10 cellular contexts compared by ENCODE assay signal in the genomic region with DNA sequence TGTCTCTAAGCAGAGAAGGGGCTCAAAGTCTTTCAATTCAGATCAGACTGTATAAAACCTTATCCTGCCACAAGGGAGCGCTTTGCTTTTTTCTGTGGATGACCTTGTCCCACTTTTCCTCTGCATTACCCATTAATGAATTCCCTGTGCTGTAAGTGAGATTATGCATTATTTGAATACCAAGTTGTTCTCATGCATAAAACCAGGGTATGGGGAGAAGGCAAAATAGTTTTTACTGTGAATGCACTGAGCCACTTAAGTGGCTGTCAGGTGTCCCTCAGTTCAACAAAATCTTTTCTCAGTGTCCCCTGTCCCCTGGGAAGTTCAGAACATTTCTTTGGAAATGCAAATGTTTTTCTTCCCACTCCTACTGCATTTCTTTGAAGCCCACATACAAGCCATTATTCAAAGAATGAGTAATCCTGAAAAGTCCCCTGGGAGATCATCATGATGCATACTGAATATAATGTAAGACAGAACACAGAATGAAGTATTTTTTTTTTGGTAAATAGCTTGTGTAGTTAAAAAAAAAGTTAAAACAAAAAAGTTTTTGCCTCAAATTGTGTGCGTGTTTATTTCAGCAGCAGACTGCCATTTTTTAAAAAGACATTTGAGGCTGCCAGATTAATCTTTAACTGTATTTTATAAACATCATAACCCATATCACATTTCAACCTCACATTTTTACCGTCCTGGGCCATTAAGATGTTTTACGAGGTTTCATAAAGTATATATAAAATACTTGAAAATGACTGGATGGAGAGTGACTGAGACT.
DNase-seq lines count a peak whose midpoint lies in the region; ATAC-seq and TF ChIP-seq lines count a peak whose summit lies in the region.
"Had no signal": no experiment of that assay in that cellular context is flagged by ENCODE, and none has a peak within 500 bp of the region (broad histone marks: within the 10 kb centered on the region; RNA-seq: fewer than 3 reads in every experiment).

No MANE protein-coding gene starts in this region.

- H3K36me3 ChIP-seq in NT2/D1 (ENCODE audit: insufficient read depth, insufficient read length, low read length), result no peaks in the 10 kb centered on the region

- peaks cover 12% of the 10 kb centered on the region for H3K9me3 Mint-ChIP-seq in activated CD8-positive, alpha-beta T cell treated with anti-CD3 and anti-CD28 coated beads for 36 hours
- peaks cover 27% of the 10 kb centered on the region for H3K9me3 Mint-ChIP-seq in activated T-helper 2 cell treated with anti-CD3 and anti-CD28 coated beads, Interferon-gamma antibody, Interleukin-2, Interleukin-4, amounts not matched to agents 10 μg/mL and 5 μg/mL and 100 μg/mL, durations not matched to agents 14 hours and 24 hours and 36 hours

- no peaks in the 10 kb centered on the region for H3K27me3 Mint-ChIP-seq in activated CD8-positive, alpha-beta T cell treated with anti-CD3 and anti-CD28 coated beads for 36 hours
- H3K27me3 Mint-ChIP-seq in activated T-helper 2 cell treated with anti-CD3 and anti-CD28 coated beads, Interferon-gamma antibody, Interleukin-2, Interleukin-4, amounts not matched to agents 10 μg/mL and 5 μg/mL and 100 μg/mL, durations not matched to agents 14 hours and 24 hours and 36 hours (ENCODE audit: low read depth), result no peaks in the 10 kb centered on the region
- H3K27me3 Mint-ChIP-seq: B cell had no signal

- H3K27me3 ChIP-seq in NT2/D1 (ENCODE audit: insufficient read depth, insufficient read length), result no peaks in the 10 kb centered on the region

- no peak overlapping the region for H3K9ac ChIP-seq in NT2/D1 (ENCODE audit: insufficient read length, low read depth)

- no peaks in the 10 kb centered on the region for H3K4me1 ChIP-seq in NT2/D1 (ENCODE audit: insufficient read depth, insufficient read length)

- ATAC-seq in GM19455 (IDR thresholded peaks at IDR 0.05; ENCODE audit: unreplicated experiment), result no peak
- ATAC-seq in activated CD8-positive, alpha-beta T cell treated with anti-CD3 and anti-CD28 coated beads for 36 hours, result no peak

- no peaks in the 10 kb centered on the region for H3K9me3 ChIP-seq in NT2/D1 (ENCODE audit: insufficient read depth, low read length)

- intact Hi-C loops in activated CD8-positive, alpha-beta T cell treated with anti-CD3 and anti-CD28 coated beads for 36 hours (cut with micrococcal nuclease), result no loop called here
- intact Hi-C loops in activated T-helper 2 cell treated with anti-CD3 and anti-CD28 coated beads, Interferon-gamma antibody, Interleukin-2, Interleukin-4, amounts not matched to agents 10 μg/mL and 5 μg/mL and 100 μg/mL, durations not matched to agents 14 hours and 24 hours and 36 hours (cut with micrococcal nuclease), result no loop called here

- H3K36me3 Mint-ChIP-seq in activated CD8-positive, alpha-beta T cell treated with anti-CD3 and anti-CD28 coated beads for 36 hours (ENCODE audit: low read depth), result no peaks in the 10 kb centered on the region
- H3K36me3 Mint-ChIP-seq in activated T-helper 2 cell treated with anti-CD3 and anti-CD28 coated beads, Interferon-gamma antibody, Interleukin-2, Interleukin-4, amounts not matched to agents 10 μg/mL and 5 μg/mL and 100 μg/mL, durations not matched to agents 14 hours and 24 hours and 36 hours (ENCODE audit: low read depth), result no peaks in the 10 kb centered on the region

- H3K4me1 Mint-ChIP-seq in activated CD8-positive, alpha-beta T cell treated with anti-CD3 and anti-CD28 coated beads for 36 hours (ENCODE audit: low read depth), result no peaks in the 10 kb centered on the region
- no peaks in the 10 kb centered on the region for H3K4me1 Mint-ChIP-seq in activated T-helper 2 cell treated with anti-CD3 and anti-CD28 coated beads, Interferon-gamma antibody, Interleukin-2, Interleukin-4, amounts not matched to agents 10 μg/mL and 5 μg/mL and 100 μg/mL, durations not matched to agents 14 hours and 24 hours and 36 hours (ENCODE audit: low read depth)
- H3K4me1 Mint-ChIP-seq: B cell had no signal

- DNase-seq in NCI-H2081 (lab: John Stamatoyannopoulos, UW) (peak; percentile 20 to 27), NCI-H2081 treated with DMSO at 0.1 percent for 48 hours (lab: John Stamatoyannopoulos, UW) (no peak), NT2/D1 (ENCODE audit: low read depth, low spot score) (peak; percentile 66), foreskin fibroblast (peak; percentile 30 to 59), stromal cell of bone marrow (ENCODE audit: low read depth) (peak; percentile 68)
- no peak for DNase-seq in activated CD8-positive, alpha-beta T cell treated with anti-CD3 and anti-CD28 coated beads for 36 hours
- DNase-seq in activated T-helper 2 cell treated with anti-CD3 and anti-CD28 coated beads, Interferon-gamma antibody, Interleukin-2, Interleukin-4, amounts not matched to agents 10 μg/mL and 5 μg/mL and 100 μg/mL, durations not matched to agents 14 hours and 24 hours and 36 hours (ENCODE audit: low spot score), result no peak
- DNase-seq: activated CD8-positive, alpha-beta memory T cell treated with anti-CD3 and anti-CD28 coated beads, Interleukin-2, amount 50 U/mL, for 4 hours had no signal

- no peak overlapping the region for H3K4me3 Mint-ChIP-seq in activated CD8-positive, alpha-beta T cell treated with anti-CD3 and anti-CD28 coated beads for 36 hours
- H3K4me3 Mint-ChIP-seq in activated T-helper 2 cell treated with anti-CD3 and anti-CD28 coated beads, Interferon-gamma antibody, Interleukin-2, Interleukin-4, amounts not matched to agents 10 μg/mL and 5 μg/mL and 100 μg/mL, durations not matched to agents 14 hours and 24 hours and 36 hours (ENCODE audit: low read depth), result no peak overlapping the region
- H3K4me3 Mint-ChIP-seq: B cell had no signal

- H3K27ac Mint-ChIP-seq in activated CD8-positive, alpha-beta T cell treated with anti-CD3 and anti-CD28 coated beads for 36 hours, result no peak overlapping the region
- H3K27ac Mint-ChIP-seq in activated T-helper 2 cell treated with anti-CD3 and anti-CD28 coated beads, Interferon-gamma antibody, Interleukin-2, Interleukin-4, amounts not matched to agents 10 μg/mL and 5 μg/mL and 100 μg/mL, durations not matched to agents 14 hours and 24 hours and 36 hours, result no peak overlapping the region
- H3K27ac Mint-ChIP-seq: B cell had no signal

- H3K4me3 ChIP-seq in NT2/D1 (ENCODE audit: insufficient read length, low read depth) (no peak overlapping the region), foreskin fibroblast (ENCODE audit: low read depth in 1 of 2, low read length in 2 of 2) (no peak overlapping the region)

- CTCF ChIA-PET in activated CD8-positive, alpha-beta T cell treated with anti-CD3 and anti-CD28 coated beads for 36 hours (lab: Charles Lee), result no interaction called here

- no peak for TF ChIP-seq CTCF in foreskin fibroblast (IDR thresholded peaks at IDR 0.05; ENCODE audit: low read depth, low read length)
- TF ChIP-seq CTCF in activated CD8-positive, alpha-beta T cell treated with anti-CD3 and anti-CD28 coated beads for 36 hours (IDR thresholded peaks at IDR 0.05), result no peak

- POLR2A ChIA-PET in activated CD8-positive, alpha-beta T cell treated with anti-CD3 and anti-CD28 coated beads for 36 hours (lab: Charles Lee), result no interaction called here

Comparison
In these comparisons a context has a peak if more than half of its experiments do, and no peak if none do; other contexts are left out.
1. DNase-seq: peak in NCI-H2081 (2 of 2), NT2/D1 (single experiment), foreskin fibroblast (2 of 2) and stromal cell of bone marrow (single experiment); none in NCI-H2081 treated with DMSO at 0.1 percent for 48 hours (single experiment), activated CD8-positive, alpha-beta T cell treated with anti-CD3 and anti-CD28 coated beads for 36 hours (single experiment) and activated T-helper 2 cell treated with anti-CD3 and anti-CD28 coated beads, Interferon-gamma antibody, Interleukin-2, Interleukin-4, amounts not matched to agents 10 μg/mL and 5 μg/mL and 100 μg/mL, durations not matched to agents 14 hours and 24 hours and 36 hours (single experiment).